17 cellular contexts compared by ENCODE assay signal in the genomic region with DNA sequence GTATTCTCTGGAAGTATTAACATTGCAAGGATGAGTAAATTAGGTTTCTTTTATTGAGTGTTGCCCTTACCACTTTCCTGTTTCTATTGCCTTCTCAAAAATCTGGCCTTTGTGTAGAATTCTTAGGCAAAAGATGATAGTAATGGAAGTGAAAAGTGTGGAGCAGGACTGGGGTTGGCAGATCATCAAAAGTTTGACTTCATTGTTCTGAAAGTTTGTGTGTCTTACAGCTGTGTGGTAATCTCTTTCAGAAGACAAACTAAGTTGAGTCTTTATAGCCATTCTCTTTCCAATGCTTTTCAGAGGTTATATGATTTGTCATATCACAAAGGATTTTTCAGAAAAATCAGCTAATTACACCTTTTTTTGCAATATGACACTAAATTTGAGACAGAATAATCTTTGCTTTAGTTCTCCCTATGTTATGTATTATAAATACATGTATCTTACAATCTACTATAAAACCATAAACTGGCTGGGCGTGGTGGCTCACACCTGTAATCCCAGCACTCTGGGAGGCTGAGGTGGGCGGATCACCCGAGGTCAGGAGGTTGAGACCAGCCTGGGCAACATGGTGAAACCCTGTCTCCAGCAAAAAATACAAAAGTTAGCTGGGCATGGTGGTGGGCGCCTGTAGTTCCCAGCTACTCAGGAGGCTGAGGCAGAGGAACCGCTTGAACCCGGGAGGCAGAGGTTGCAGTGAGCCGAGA. TPM values are rescaled to one million over a fixed set of nuclear protein-coding genes. Genes with fewer than 3 reads are reported as not detected.
DNase-seq lines count a peak whose midpoint lies in the region; ATAC-seq and TF ChIP-seq lines count a peak whose summit lies in the region.
"Had no signal": no experiment of that assay in that cellular context is flagged by ENCODE, and none has a peak within 500 bp of the region (broad histone marks: within the 10 kb centered on the region; RNA-seq: fewer than 3 reads in every experiment).

No MANE protein-coding gene starts in this region.

- H3K27me3 Mint-ChIP-seq in activated naive CD4-positive, alpha-beta T cell treated with anti-CD3 and anti-CD28 coated beads, Interleukin-2, amount 50 U/mL, for 24 hours: no peaks in the 10 kb centered on the region
- H3K27me3 Mint-ChIP-seq in stimulated activated naive B cell treated with anti-CD40 and anti-IgM and Interleukin-4, amounts not matched to agents 10 μg/mL and 1 μg/mL and 100 μg/mL, for 72 hours: no peaks in the 10 kb centered on the region

- H3K27me3 ChIP-seq in brain microvascular endothelial cell (replicated peaks): no peaks in the 10 kb centered on the region
- H3K27me3 ChIP-seq: right lobe of liver had no signal

- H3K36me3 Mint-ChIP-seq in activated naive CD4-positive, alpha-beta T cell treated with anti-CD3 and anti-CD28 coated beads, Interleukin-2, amount 50 U/mL, for 24 hours: peaks cover 13% of the 10 kb centered on the region
- H3K36me3 Mint-ChIP-seq in activated naive CD4-positive, alpha-beta T cell treated with anti-CD3 and anti-CD28 coated beads, Interleukin-2, amount 50 U/mL, for 72 hours: peaks cover 17 to 47% of the 10 kb centered on the region in 2 donors
- H3K36me3 Mint-ChIP-seq in stimulated activated naive B cell treated with anti-CD40 and anti-IgM and Interleukin-4, amounts not matched to agents 10 μg/mL and 1 μg/mL and 100 μg/mL, for 72 hours: peaks cover 28 to 43% of the 10 kb centered on the region in 2 donors

- H3K4me3 ChIP-seq in fibroblast of the aortic adventitia (ENCODE audit: low read depth, low read length) (no peak overlapping the region), brain microvascular endothelial cell (ENCODE audit: low read depth, low read length) (no peak overlapping the region)
- H3K4me3 ChIP-seq: lung, right lobe of liver had no signal

- DNase-seq in activated naive CD4-positive, alpha-beta T cell treated with anti-CD3 and anti-CD28 coated beads, Interleukin-2, amount 50 U/mL, for 72 hours (ENCODE audit: low spot score in 2 of 2): no peak
- DNase-seq in astrocyte of the hippocampus (ENCODE audit: low read depth, low spot score): peak; percentile 19
- peak; percentile 76 for DNase-seq in fibroblast of the aortic adventitia (ENCODE audit: low read depth)
- DNase-seq in stimulated activated naive B cell treated with anti-CD40 and anti-IgM and Interleukin-4, amounts not matched to agents 10 μg/mL and 1 μg/mL and 100 μg/mL, for 72 hours: no peak
- DNase-seq in brain microvascular endothelial cell: no peak
- no peak for DNase-seq in RPMI8226
- no peak for DNase-seq in NCI-H510A treated with DMSO at 0.1 percent for 48 hours (lab: John Stamatoyannopoulos, UW)
- DNase-seq: activated CD4-positive, alpha-beta T cell treated with anti-CD3 and anti-CD28 coated beads, Interleukin-2, amount 50 U/mL, for 48 hours; activated naive CD4-positive, alpha-beta T cell treated with Interleukin-2 at 50 U/mL for 16 hours; Calu3; GDM1; NCI-H2081 treated with DMSO at 0.1 percent for 48 hours; right lobe of liver; SHP77; stimulated activated CD4-positive, alpha-beta T cell treated with anti-CD3 and anti-CD28 coated beads, Interleukin-4, amount 100 ng/mL, for 4 hours had no signal

- peak overlapping the region; percentile 34 for H3K4me3 Mint-ChIP-seq in activated naive CD4-positive, alpha-beta T cell treated with anti-CD3 and anti-CD28 coated beads, Interleukin-2, amount 50 U/mL, for 24 hours
- H3K4me3 Mint-ChIP-seq in stimulated activated naive B cell treated with anti-CD40 and anti-IgM and Interleukin-4, amounts not matched to agents 10 μg/mL and 1 μg/mL and 100 μg/mL, for 72 hours: no peak overlapping the region

- peak overlapping the region; percentile 78 for H3K27ac Mint-ChIP-seq in activated naive CD4-positive, alpha-beta T cell treated with anti-CD3 and anti-CD28 coated beads, Interleukin-2, amount 50 U/mL, for 24 hours
- no peak overlapping the region for H3K27ac Mint-ChIP-seq in activated naive CD4-positive, alpha-beta T cell treated with anti-CD3 and anti-CD28 coated beads, Interleukin-2, amount 50 U/mL, for 72 hours
- peak overlapping the region; percentile 45 for H3K27ac Mint-ChIP-seq in stimulated activated naive B cell treated with anti-CD40 and anti-IgM and Interleukin-4, amounts not matched to agents 10 μg/mL and 1 μg/mL and 100 μg/mL, for 72 hours

- H3K36me3 ChIP-seq in brain microvascular endothelial cell (replicated peaks): peaks cover 11% of the 10 kb centered on the region

- H3K9me3 Mint-ChIP-seq in activated naive CD4-positive, alpha-beta T cell treated with anti-CD3 and anti-CD28 coated beads, Interleukin-2, amount 50 U/mL, for 24 hours: no peaks in the 10 kb centered on the region
- H3K9me3 Mint-ChIP-seq in activated naive CD4-positive, alpha-beta T cell treated with anti-CD3 and anti-CD28 coated beads, Interleukin-2, amount 50 U/mL, for 72 hours: no peaks in the 10 kb centered on the region
- H3K9me3 Mint-ChIP-seq in stimulated activated naive B cell treated with anti-CD40 and anti-IgM and Interleukin-4, amounts not matched to agents 10 μg/mL and 1 μg/mL and 100 μg/mL, for 72 hours: peaks cover 0 to 5% of the 10 kb centered on the region in 2 donors

- ATAC-seq in activated naive CD4-positive, alpha-beta T cell treated with anti-CD3 and anti-CD28 coated beads, Interleukin-2, amount 50 U/mL, for 72 hours: no peak
- no peak for ATAC-seq in stimulated activated naive B cell treated with anti-CD40 and anti-IgM and Interleukin-4, amounts not matched to agents 10 μg/mL and 1 μg/mL and 100 μg/mL, for 72 hours (replicated peaks)

- peaks cover 55% of the 10 kb centered on the region for H3K4me1 Mint-ChIP-seq in activated naive CD4-positive, alpha-beta T cell treated with anti-CD3 and anti-CD28 coated beads, Interleukin-2, amount 50 U/mL, for 24 hours
- peaks cover 13 to 20% of the 10 kb centered on the region in 2 donors for H3K4me1 Mint-ChIP-seq in stimulated activated naive B cell treated with anti-CD40 and anti-IgM and Interleukin-4, amounts not matched to agents 10 μg/mL and 1 μg/mL and 100 μg/mL, for 72 hours

- in situ Hi-C loops in brain microvascular endothelial cell (cut with HindIII; ENCODE audit: low pct_ligation_motif_present, low sequenced_read_pairs): no loop called here

- no peak overlapping the region for H3K27ac ChIP-seq in brain microvascular endothelial cell
- H3K27ac ChIP-seq: right lobe of liver had no signal

- TF ChIP-seq CTCF in fibroblast of the aortic adventitia (IDR thresholded peaks at IDR 0.05; ENCODE audit: insufficient read depth, low read length) (no peak), brain microvascular endothelial cell (IDR thresholded peaks at IDR 0.05; ENCODE audit: low read depth, low read length, missing control alignments) (no peak)

RNA-seq across cellular contexts. Expression of gene KCNRG, which starts 8.7 kb away (rescaled TPM):
- under 1 TPM; 0.23 to 0.31 TPM for total RNA-seq in activated naive CD4-positive, alpha-beta T cell treated with anti-CD3 and anti-CD28 coated beads, Interleukin-2, amount 50 U/mL, for 72 hours
- 1.4 and 2.9 TPM in 2 replicates for total RNA-seq in fibroblast of the aortic adventitia (ENCODE audit: low replicate concordance)
- total RNA-seq: Calu3 had no signal

RNA-seq across cellular contexts. Expression of gene TRIM13, which starts 9.7 kb away (rescaled TPM):
- 10 to 100 TPM; 12.2 to 20.7 TPM for total RNA-seq in activated naive CD4-positive, alpha-beta T cell treated with anti-CD3 and anti-CD28 coated beads, Interleukin-2, amount 50 U/mL, for 72 hours
- 19.4 and 25.6 TPM in 2 replicates for total RNA-seq in fibroblast of the aortic adventitia (ENCODE audit: low replicate concordance)

Comparison
In these comparisons a context has a peak if more than half of its experiments do, and no peak if none do; other contexts are left out.
1. H3K27ac Mint-ChIP-seq: peak in activated naive CD4-positive, alpha-beta T cell treated with anti-CD3 and anti-CD28 coated beads, Interleukin-2, amount 50 U/mL, for 24 hours (single experiment) and stimulated activated naive B cell treated with anti-CD40 and anti-IgM and Interleukin-4, amounts not matched to agents 10 μg/mL and 1 μg/mL and 100 μg/mL, for 72 hours (single experiment); none in activated naive CD4-positive, alpha-beta T cell treated with anti-CD3 and anti-CD28 coated beads, Interleukin-2, amount 50 U/mL, for 72 hours (0 of 2).
2. DNase-seq: peak in astrocyte of the hippocampus (single experiment) and fibroblast of the aortic adventitia (single experiment); none in activated naive CD4-positive, alpha-beta T cell treated with anti-CD3 and anti-CD28 coated beads, Interleukin-2, amount 50 U/mL, for 72 hours (0 of 2), stimulated activated naive B cell treated with anti-CD40 and anti-IgM and Interleukin-4, amounts not matched to agents 10 μg/mL and 1 μg/mL and 100 μg/mL, for 72 hours (single experiment), brain microvascular endothelial cell (single experiment), RPMI8226 (single experiment) and NCI-H510A treated with DMSO at 0.1 percent for 48 hours (single experiment).